15 cellular contexts compared by ENCODE assay signal in genomic region chr4:127574643-127575042, GRCh38. TPM values are rescaled to one million over a fixed set of nuclear protein-coding genes. Genes with fewer than 3 reads are reported as not detected.
DNase-seq lines count a peak whose midpoint lies in the region; ATAC-seq and TF ChIP-seq lines count a peak whose summit lies in the region.
"Had no signal": no experiment of that assay in that cellular context is flagged by ENCODE, and none has a peak within 500 bp of the region (broad histone marks: within the 10 kb centered on the region; RNA-seq: fewer than 3 reads in every experiment).

No MANE protein-coding gene starts in this region.

- H2BK120ac ChIP-seq in mesendoderm (ENCODE audit: low read depth, low read length): no peak overlapping the region

- no peaks in the 10 kb centered on the region for H3K79me1 ChIP-seq in mesendoderm (ENCODE audit: low read length)

- no peak overlapping the region for H2AK5ac ChIP-seq in mesendoderm (ENCODE audit: low read length)

- no peak overlapping the region for H2BK15ac ChIP-seq in mesendoderm (replicated peaks; ENCODE audit: low read depth)

- H3K79me2 ChIP-seq in GM23338 (replicated peaks; ENCODE audit: insufficient read depth) (no peaks in the 10 kb centered on the region), mesendoderm (ENCODE audit: control insufficient read depth, insufficient read depth, low read length) (no peaks in the 10 kb centered on the region)

- H3K27ac Mint-ChIP-seq in GM23338 (peak overlapping the region; percentile 7; the same call in 1 of the 2 replicates), WTC11 (no peak overlapping the region; the same call in 1 of the 2 replicates)
- H3K27ac Mint-ChIP-seq in activated naive CD4-positive, alpha-beta T cell treated with anti-CD3 and anti-CD28 coated beads, Interleukin-2, amount 10 ng/mL, durations not matched to agents 7 days and 5 days: no peak overlapping the region
- no peak overlapping the region for H3K27ac Mint-ChIP-seq in stimulated activated memory B cell treated with anti-CD40 and anti-IgM and Interleukin-4, amounts not matched to agents 10 μg/mL and 1 μg/mL and 100 μg/mL, for 72 hours

- no peak overlapping the region for H3K56ac ChIP-seq in mesendoderm (ENCODE audit: low read length)

- 0 out of 2 replicates have a peak, but pooled peaks cover 4% of the 10 kb centered on the region for H3K9me2 ChIP-seq in GM23338 (ENCODE audit: insufficient read depth)

- H3K4me2 ChIP-seq in GM23338: no peak overlapping the region
- H3K4me2 ChIP-seq in mesendoderm (ENCODE audit: low read length): no peak overlapping the region
- H3K4me2 ChIP-seq: BLaER1 treated with 17β-estradiol and CSF1 and Interleukin-3, amounts not matched to agents 10 nM and 100 nM had no signal

- H3K23ac ChIP-seq in mesendoderm (ENCODE audit: low read length): no peak overlapping the region

- CTCF ChIA-PET in WTC11 (lab: Charles Lee): interaction anchor here (2.5 kb wide), 1 partner anchor 12 kb away, joined by 12 read pairs; no protein-coding TSS in a partner anchor
- CTCF ChIA-PET in activated naive CD4-positive, alpha-beta T cell treated with anti-CD3 and anti-CD28 coated beads, Interleukin-2, amount 10 ng/mL, durations not matched to agents 7 days and 5 days (lab: Charles Lee): interaction anchor here (1.5 kb wide), 1 partner anchor 12 kb away, joined by 4 read pairs; no protein-coding TSS in a partner anchor

- POLR2A ChIA-PET in WTC11 (lab: Charles Lee): no interaction called here

- no peak overlapping the region for H4K5ac ChIP-seq in mesendoderm (ENCODE audit: low read length)

- H2AFZ ChIP-seq in GM23338: no peak overlapping the region

- H3K36me3 ChIP-seq in GM23338 (ENCODE audit: insufficient read depth) (no peaks in the 10 kb centered on the region), mesendoderm (ENCODE audit: control insufficient read depth, insufficient read depth, low read length) (no peaks in the 10 kb centered on the region)
- H3K36me3 ChIP-seq: BLaER1 treated with 17β-estradiol and CSF1 and Interleukin-3, amounts not matched to agents 10 nM and 100 nM had no signal

- no peaks in the 10 kb centered on the region for H4K20me1 ChIP-seq in GM23338 (replicated peaks; ENCODE audit: insufficient read depth)
- H4K20me1 ChIP-seq: BLaER1 treated with 17β-estradiol and CSF1 and Interleukin-3, amounts not matched to agents 10 nM and 100 nM had no signal

- H3K4me1 ChIP-seq in GM23338 (ENCODE audit: insufficient read depth) (no peaks in the 10 kb centered on the region; the same call in 1 of the 2 replicates), mesendoderm (ENCODE audit: control insufficient read depth, low read depth, low read length) (no peaks in the 10 kb centered on the region)

- no peak for TF ChIP-seq CTCF in GM23338 (conservative IDR thresholded peaks at IDR 0.05; ENCODE audit: low read depth in 2 of 2)
- no peak for TF ChIP-seq CTCF in WTC11 (IDR thresholded peaks at IDR 0.05)

- H3K4me3 Mint-ChIP-seq in GM23338 (no peak overlapping the region), WTC11 (no peak overlapping the region)
- H3K4me3 Mint-ChIP-seq in activated naive CD4-positive, alpha-beta T cell treated with anti-CD3 and anti-CD28 coated beads, Interleukin-2, amount 10 ng/mL, durations not matched to agents 7 days and 5 days: no peak overlapping the region
- H3K4me3 Mint-ChIP-seq in stimulated activated memory B cell treated with anti-CD40 and anti-IgM and Interleukin-4, amounts not matched to agents 10 μg/mL and 1 μg/mL and 100 μg/mL, for 72 hours: no peak overlapping the region
- H3K4me3 Mint-ChIP-seq: CD4-positive, CD25-positive, alpha-beta regulatory T cell had no signal

- no peaks in the 10 kb centered on the region for H3F3A ChIP-seq in GM23338 (replicated peaks; ENCODE audit: low read depth)

- DNase-seq in GM23338 (ENCODE audit: low spot score): peak; percentile 79
- peak; percentile 61 for DNase-seq in WTC11 (ENCODE audit: low spot score)
- peak; percentile 59 for DNase-seq in iPS DF 19.7 (ENCODE audit: low read depth, low spot score)
- DNase-seq in mesendoderm: peak; percentile 33
- no peak for DNase-seq in DMS79 treated with DMSO at 0.1 percent for 48 hours (lab: John Stamatoyannopoulos, UW)
- DNase-seq in activated naive CD4-positive, alpha-beta T cell treated with anti-CD3 and anti-CD28 coated beads, Interleukin-2, amount 10 ng/mL, durations not matched to agents 7 days and 5 days: no peak
- no peak for DNase-seq in Right ventricle myocardium inferior (ENCODE audit: missing footprints)
- DNase-seq: ACHN; CD4-positive, CD25-positive, alpha-beta regulatory T cell; DMS53; KBM-7 had no signal

- H3K18ac ChIP-seq in mesendoderm (ENCODE audit: low read length): no peak overlapping the region

- H3K27ac ChIP-seq in GM23338 (ENCODE audit: low read depth) (no peak overlapping the region), mesendoderm (ENCODE audit: low read depth, low read length) (no peak overlapping the region)
- H3K27ac ChIP-seq: BLaER1 treated with 17β-estradiol and CSF1 and Interleukin-3, amounts not matched to agents 10 nM and 100 nM; HL-60 had no signal

- H3K4me3 ChIP-seq in GM23338 (no peak overlapping the region), mesendoderm (ENCODE audit: low read length) (no peak overlapping the region)
- H3K4me3 ChIP-seq: BLaER1 treated with 17β-estradiol and CSF1 and Interleukin-3, amounts not matched to agents 10 nM and 100 nM; GM12878 had no signal

- H3K4me1 Mint-ChIP-seq in GM23338 (peaks cover 9% of the 10 kb centered on the region), WTC11 (peaks cover 18% of the 10 kb centered on the region)
- no peaks in the 10 kb centered on the region for H3K4me1 Mint-ChIP-seq in activated naive CD4-positive, alpha-beta T cell treated with anti-CD3 and anti-CD28 coated beads, Interleukin-2, amount 10 ng/mL, durations not matched to agents 7 days and 5 days
- no peaks in the 10 kb centered on the region for H3K4me1 Mint-ChIP-seq in stimulated activated memory B cell treated with anti-CD40 and anti-IgM and Interleukin-4, amounts not matched to agents 10 μg/mL and 1 μg/mL and 100 μg/mL, for 72 hours
- H3K4me1 Mint-ChIP-seq: CD4-positive, CD25-positive, alpha-beta regulatory T cell had no signal

- no peak overlapping the region for H3K4ac ChIP-seq in mesendoderm (ENCODE audit: low read depth, low read length)

- no peak overlapping the region for H2BK5ac ChIP-seq in mesendoderm (ENCODE audit: low read length)

- WGBS in mesendoderm (ENCODE audit: extremely low coverage, insufficient coverage, low lambda C conversion rate): no CpG with 5 or more reads among the region's 2 CpGs

- H3K9ac ChIP-seq in mesendoderm (ENCODE audit: low read length): no peak overlapping the region
- H3K9ac ChIP-seq: BLaER1 treated with 17β-estradiol and CSF1 and Interleukin-3, amounts not matched to agents 10 nM and 100 nM had no signal

- intact Hi-C loops in Right ventricle myocardium inferior (cut with DNase I): no loop called here

- H3K9me3 Mint-ChIP-seq in GM23338: peaks cover 4% of the 10 kb centered on the region; the same call in 1 of the 3 replicates
- H3K9me3 Mint-ChIP-seq in WTC11: 0 out of 2 replicates have a peak, but pooled peaks cover 5% of the 10 kb centered on the region
- no peaks in the 10 kb centered on the region for H3K9me3 Mint-ChIP-seq in activated naive CD4-positive, alpha-beta T cell treated with anti-CD3 and anti-CD28 coated beads, Interleukin-2, amount 10 ng/mL, durations not matched to agents 7 days and 5 days
- H3K9me3 Mint-ChIP-seq in stimulated activated memory B cell treated with anti-CD40 and anti-IgM and Interleukin-4, amounts not matched to agents 10 μg/mL and 1 μg/mL and 100 μg/mL, for 72 hours: no peaks in the 10 kb centered on the region

- ATAC-seq in GM23338 (peak; percentile 85), WTC11 (peak; percentile 90), Right ventricle myocardium inferior (no peak)
- ATAC-seq in stimulated activated memory B cell treated with anti-CD40 and anti-IgM and Interleukin-4, amounts not matched to agents 10 μg/mL and 1 μg/mL and 100 μg/mL, for 72 hours: no peak
- ATAC-seq: GM12878 had no signal

- H3K36me3 Mint-ChIP-seq in GM23338 (ENCODE audit: low read depth) (no peaks in the 10 kb centered on the region), WTC11 (no peaks in the 10 kb centered on the region)
- no peaks in the 10 kb centered on the region for H3K36me3 Mint-ChIP-seq in activated naive CD4-positive, alpha-beta T cell treated with anti-CD3 and anti-CD28 coated beads, Interleukin-2, amount 10 ng/mL, durations not matched to agents 7 days and 5 days
- H3K36me3 Mint-ChIP-seq in stimulated activated memory B cell treated with anti-CD40 and anti-IgM and Interleukin-4, amounts not matched to agents 10 μg/mL and 1 μg/mL and 100 μg/mL, for 72 hours: no peaks in the 10 kb centered on the region
- H3K36me3 Mint-ChIP-seq: CD4-positive, CD25-positive, alpha-beta regulatory T cell had no signal

- no peaks in the 10 kb centered on the region for H3K27me3 ChIP-seq in GM23338 (ENCODE audit: insufficient read depth)
- H3K27me3 ChIP-seq in mesendoderm (ENCODE audit: insufficient read depth, low read length, poor library complexity): no peaks in the 10 kb centered on the region
- H3K27me3 ChIP-seq: BLaER1 treated with 17β-estradiol and CSF1 and Interleukin-3, amounts not matched to agents 10 nM and 100 nM had no signal

- no peak overlapping the region for H4K8ac ChIP-seq in mesendoderm (ENCODE audit: low read depth, low read length)

- H3K27me3 Mint-ChIP-seq in GM23338 (ENCODE audit: insufficient read depth, low read depth, poor library complexity): peaks cover 2% of the 10 kb centered on the region
- no peaks in the 10 kb centered on the region for H3K27me3 Mint-ChIP-seq in WTC11 (ENCODE audit: low read depth)
- no peaks in the 10 kb centered on the region for H3K27me3 Mint-ChIP-seq in activated naive CD4-positive, alpha-beta T cell treated with anti-CD3 and anti-CD28 coated beads, Interleukin-2, amount 10 ng/mL, durations not matched to agents 7 days and 5 days
- peaks cover 15% of the 10 kb centered on the region for H3K27me3 Mint-ChIP-seq in stimulated activated memory B cell treated with anti-CD40 and anti-IgM and Interleukin-4, amounts not matched to agents 10 μg/mL and 1 μg/mL and 100 μg/mL, for 72 hours

TF ChIP-seq in GM23338, 12 proteins besides CTCF, POLR2A, EP300 and RAD21:
- TF ChIP-seq STAT1 (IDR thresholded peaks at IDR 0.05; ENCODE audit: unreplicated experiment): no peak
- TF ChIP-seq CREB1 (CRISPR knock-in tag; IDR thresholded peaks at IDR 0.05; ENCODE audit: low read depth): no peak

RNA-seq across cellular contexts. Expression of gene INTU, which starts 58.1 kb away (rescaled TPM):
- total RNA-seq in GM23338 (2014; rRNA removed; shearing (Covaris generic)): 16.6 and 17.0 TPM in 2 replicates
- polyA plus RNA-seq in GM23338 (2016; fragmentation: Nextera tagmentation; extraction: Ambion mirVana): 9.8 and 10.3 TPM in 2 replicates
- 15.0 to 18.6 TPM (median 17.9 TPM) in 3 replicates for total RNA-seq in WTC11 (2021)
- polyA plus RNA-seq in mesendoderm (2013, experiment 1 of 2): 3.0 TPM
- 2.6 TPM for polyA plus RNA-seq in mesendoderm (2013, experiment 2 of 2)
- 4.1 TPM for total RNA-seq in Right ventricle myocardium inferior
- polyA plus RNA-seq: CD4-positive, CD25-positive, alpha-beta regulatory T cell had no signal

Comparison
In these comparisons a context has a peak if more than half of its experiments do, and no peak if none do; other contexts are left out.
1. ATAC-seq: peak in GM23338 (single experiment) and WTC11 (single experiment); none in stimulated activated memory B cell treated with anti-CD40 and anti-IgM and Interleukin-4, amounts not matched to agents 10 μg/mL and 1 μg/mL and 100 μg/mL, for 72 hours (single experiment) and Right ventricle myocardium inferior (single experiment).
2. DNase-seq: peak in GM23338 (single experiment), WTC11 (single experiment), iPS DF 19.7 (single experiment) and mesendoderm (single experiment); none in DMS79 treated with DMSO at 0.1 percent for 48 hours (single experiment), activated naive CD4-positive, alpha-beta T cell treated with anti-CD3 and anti-CD28 coated beads, Interleukin-2, amount 10 ng/mL, durations not matched to agents 7 days and 5 days (single experiment) and Right ventricle myocardium inferior (single experiment).